8 cellular contexts compared by ENCODE assay signal in genomic region chr10:18660816-18661431, GRCh38. TPM values are rescaled to one million over a fixed set of nuclear protein-coding genes. Genes with fewer than 3 reads are reported as not detected.
A peak's percentile ranks its signal among the peaks of the same experiment; 100 is the strongest.
DNase-seq lines count a peak whose midpoint lies in the region; ATAC-seq and TF ChIP-seq lines count a peak whose summit lies in the region.

No MANE protein-coding gene starts in this region.

- 75% methylated on average over 19 of the region's 19 CpGs for WGBS in SK-N-SH (ENCODE audit: low lambda C conversion rate)

- no peak for TF ChIP-seq EP300 in SK-N-SH (IDR thresholded peaks at IDR 0.05; ENCODE audit: borderline replicate concordance in 1 of 2, low read depth in 1 of 2, low read length in 1 of 2)

- no peak for TF ChIP-seq CTCF in SK-N-SH (IDR thresholded peaks at IDR 0.05)
- no peak for TF ChIP-seq CTCF in glutamatergic neuron (IDR thresholded peaks at IDR 0.05; ENCODE audit: partially characterized antibody, unreplicated experiment)

- peak overlapping the region in 1 of 2 experiments; percentile 99; a peak in 1 of 4 replicates for H3K27ac ChIP-seq in SK-N-SH (ENCODE audit: low read depth in 2 of 2, low read length in 1 of 2)
- H3K27ac ChIP-seq in skeletal muscle tissue (ENCODE audit: low read depth, low read length) = no peak overlapping the region

- no peaks in the 10 kb centered on the region for H3K36me3 ChIP-seq in SK-N-SH (replicated peaks in 1 of 2; ENCODE audit: control insufficient read depth in 1 of 2, insufficient read depth in 2 of 2, low read length in 1 of 2)
- no peaks in the 10 kb centered on the region for H3K36me3 ChIP-seq in skeletal muscle tissue (ENCODE audit: control insufficient read depth in 3 of 3, insufficient read depth in 3 of 3, low read length in 3 of 3)

- H3K9ac ChIP-seq in SK-N-SH (peak overlapping the region; percentile 96; the same call in 1 of the 2 replicates), skeletal muscle tissue (ENCODE audit: low read depth in 1 of 3, low read length in 3 of 3) (peak overlapping the region in 1 of 3 donors; percentile 98)

- H2AFZ ChIP-seq in SK-N-SH (ENCODE audit: low read depth) = no peak overlapping the region

- H3K9me3 ChIP-seq in SK-N-SH (no peaks in the 10 kb centered on the region), skeletal muscle tissue (ENCODE audit: control insufficient read depth in 3 of 3, low read length in 3 of 3) (no peaks in the 10 kb centered on the region)

- DNase-seq in SK-N-SH (no peak), glutamatergic neuron (no peak), cerebellum (ENCODE audit: low spot score) (no peak), GM19238 (ENCODE audit: insufficient read length, low spot score) (no peak)
- DNase-seq in activated CD4-positive, alpha-beta memory T cell treated with anti-CD3 and anti-CD28 coated beads for 36 hours = no peak

- peaks cover 15% of the 10 kb centered on the region for H3F3A ChIP-seq in SK-N-SH (replicated peaks; ENCODE audit: insufficient read depth)

- H3K4me3 Mint-ChIP-seq in activated CD4-positive, alpha-beta memory T cell treated with anti-CD3 and anti-CD28 coated beads for 36 hours = peak overlapping the region; percentile 74
- H3K4me3 Mint-ChIP-seq in glutamatergic neuron (ENCODE audit: unreplicated experiment) = peak overlapping the region; percentile 91

- no peak for TF ChIP-seq RAD21 in SK-N-SH (IDR thresholded peaks at IDR 0.05; ENCODE audit: low read length)

- H3K27me3 Mint-ChIP-seq in activated CD4-positive, alpha-beta memory T cell treated with anti-CD3 and anti-CD28 coated beads for 36 hours = no peaks in the 10 kb centered on the region
- H3K27me3 Mint-ChIP-seq in glutamatergic neuron (ENCODE audit: unreplicated experiment) = peaks cover 10% of the 10 kb centered on the region

- peak overlapping the region; percentile 94 for H3K4me2 ChIP-seq in SK-N-SH

- POLR2A ChIA-PET in SK-N-SH (lab: Yijun Ruan, JAX) = no interaction called here
- POLR2A ChIA-PET in activated CD4-positive, alpha-beta memory T cell treated with anti-CD3 and anti-CD28 coated beads for 36 hours (lab: Charles Lee) = no interaction called here

- intact Hi-C loops in activated CD4-positive, alpha-beta memory T cell treated with anti-CD3 and anti-CD28 coated beads for 36 hours (cut with micrococcal nuclease) = no loop called here

- no peaks in the 10 kb centered on the region for H3K9me3 Mint-ChIP-seq in activated CD4-positive, alpha-beta memory T cell treated with anti-CD3 and anti-CD28 coated beads for 36 hours
- H3K9me3 Mint-ChIP-seq in glutamatergic neuron (ENCODE audit: unreplicated experiment) = peaks cover 8% of the 10 kb centered on the region

- H4K20me1 ChIP-seq in SK-N-SH (ENCODE audit: insufficient read depth) = peaks cover 39% of the 10 kb centered on the region

- no peak for ATAC-seq in SK-N-SH treated with all-trans-retinoic acid at 6 μM for 48 hours
- ATAC-seq in GM21447 (IDR thresholded peaks at IDR 0.05; ENCODE audit: unreplicated experiment) = no peak

- peaks cover 42% of the 10 kb centered on the region for H3K4me1 Mint-ChIP-seq in activated CD4-positive, alpha-beta memory T cell treated with anti-CD3 and anti-CD28 coated beads for 36 hours (ENCODE audit: low read depth)
- peaks cover 18% of the 10 kb centered on the region for H3K4me1 Mint-ChIP-seq in glutamatergic neuron (ENCODE audit: low read depth, unreplicated experiment)

- peak overlapping the region; percentile 89 to 98; a peak in 3 of 4 replicates for H3K4me3 ChIP-seq in SK-N-SH (ENCODE audit: low read depth in 2 of 2, low read length in 1 of 2)
- peak overlapping the region in 2 of 3 donors; percentile 95 to 98 for H3K4me3 ChIP-seq in skeletal muscle tissue (ENCODE audit: low read length in 3 of 3)

- H3K36me3 Mint-ChIP-seq in activated CD4-positive, alpha-beta memory T cell treated with anti-CD3 and anti-CD28 coated beads for 36 hours = peaks cover 18% of the 10 kb centered on the region
- no peaks in the 10 kb centered on the region for H3K36me3 Mint-ChIP-seq in glutamatergic neuron (ENCODE audit: unreplicated experiment)

- CTCF ChIA-PET in SK-N-SH (lab: Yijun Ruan, JAX) = no interaction called here
- CTCF ChIA-PET in activated CD4-positive, alpha-beta memory T cell treated with anti-CD3 and anti-CD28 coated beads for 36 hours (lab: Charles Lee) = no interaction called here

- no peaks in the 10 kb centered on the region for H3K27me3 ChIP-seq in SK-N-SH (ENCODE audit: insufficient read depth)
- no peaks in the 10 kb centered on the region for H3K27me3 ChIP-seq in skeletal muscle tissue (ENCODE audit: control insufficient read depth in 3 of 3, insufficient read depth in 3 of 3, low read length in 3 of 3)

- H3K79me2 ChIP-seq in SK-N-SH (ENCODE audit: insufficient read depth) = peaks cover 71% of the 10 kb centered on the region

- peak overlapping the region; percentile 53 for H3K27ac Mint-ChIP-seq in activated CD4-positive, alpha-beta memory T cell treated with anti-CD3 and anti-CD28 coated beads for 36 hours
- peak overlapping the region; percentile 49 for H3K27ac Mint-ChIP-seq in glutamatergic neuron (ENCODE audit: unreplicated experiment)

- no peaks in the 10 kb centered on the region for H3K9me2 ChIP-seq in SK-N-SH

- H3K4me1 ChIP-seq in SK-N-SH (ENCODE audit: control insufficient read depth in 1 of 2, insufficient read depth in 2 of 2, low read depth in 1 of 2, low read length in 1 of 2) (peaks cover 11 to 17% of the 10 kb centered on the region in 2 experiments), skeletal muscle tissue (ENCODE audit: control insufficient read depth in 3 of 3, insufficient read depth in 3 of 3, low read length in 3 of 3) (peaks cover 4 to 28% (median 12%) of the 10 kb centered on the region in 3 donors)

TF ChIP-seq in SK-N-SH, 30 proteins besides CTCF, POLR2A, EP300 and RAD21:
- TF ChIP-seq ZBTB33 (IDR thresholded peaks at IDR 0.05; ENCODE audit: borderline replicate concordance, low read depth) = no peak
- TF ChIP-seq USF1 (IDR thresholded peaks at IDR 0.05; ENCODE audit: borderline replicate concordance, low read depth) = no peak
- no peak for TF ChIP-seq YY1 (IDR thresholded peaks at IDR 0.05; ENCODE audit: low read depth)

TF ChIP-seq in SK-N-SH treated with all-trans-retinoic acid at 6 μM for 48 hours, 23 proteins besides CTCF, POLR2A, EP300 and RAD21 (continues in another document):
- TF ChIP-seq TOX (CRISPR knock-in tag; IDR thresholded peaks at IDR 0.05; ENCODE audit: borderline replicate concordance) (no peak), OSR1 (CRISPR knock-in tag; IDR thresholded peaks at IDR 0.05) (no peak), ZNF565 (CRISPR knock-in tag; conservative IDR thresholded peaks at IDR 0.05; ENCODE audit: low read depth) (no peak), ZNF70 (CRISPR knock-in tag; IDR thresholded peaks at IDR 0.05) (no peak), POU6F1 (CRISPR knock-in tag; IDR thresholded peaks at IDR 0.05; ENCODE audit: borderline replicate concordance, low read depth) (no peak), CSDC2 (CRISPR knock-in tag; IDR thresholded peaks at IDR 0.05) (no peak), ZNF8 (CRISPR knock-in tag; IDR thresholded peaks at IDR 0.05) (no peak), SNAI2 (CRISPR knock-in tag; IDR thresholded peaks at IDR 0.05) (no peak), ISL1 (CRISPR knock-in tag; IDR thresholded peaks at IDR 0.05) (no peak), CSRNP3 (CRISPR knock-in tag; IDR thresholded peaks at IDR 0.05) (no peak), ZC3H10 (CRISPR knock-in tag; IDR thresholded peaks at IDR 0.05) (no peak), PPARA (CRISPR knock-in tag; IDR thresholded peaks at IDR 0.05; ENCODE audit: borderline replicate concordance) (no peak), TCF4 (CRISPR knock-in tag; IDR thresholded peaks at IDR 0.05; ENCODE audit: borderline replicate concordance) (no peak)

RNA-seq across cellular contexts. Expression of gene ARL5B, which starts 1.7 kb away (rescaled TPM):
- 4.9 and 6.6 TPM in 2 replicates for polyA plus RNA-seq in SK-N-SH (2012; rRNA removed)
- polyA plus RNA-seq in SK-N-SH (2012; cell fraction: cytosol; rRNA removed) = 6.1 and 8.5 TPM in 2 replicates
- polyA plus RNA-seq in SK-N-SH (2012; cell fraction: nucleus; rRNA removed) = 6.2 and 19.5 TPM in 2 replicates
- 10 to 100 TPM; 16.2 to 16.3 TPM for total RNA-seq in activated CD4-positive, alpha-beta memory T cell treated with anti-CD3 and anti-CD28 coated beads for 36 hours
- total RNA-seq in glutamatergic neuron (ENCODE audit: unreplicated experiment) = 41.4 TPM
- 16.7 TPM for total RNA-seq in skeletal muscle tissue
- total RNA-seq in cerebellum = 65.8 TPM

RNA-seq across cellular contexts. Expression of gene NSUN6, which starts 9.5 kb away (rescaled TPM):
- polyA plus RNA-seq in SK-N-SH (2012; rRNA removed) = 5.3 and 7.8 TPM in 2 replicates
- polyA plus RNA-seq in SK-N-SH (2012; cell fraction: cytosol; rRNA removed) = 5.7 and 6.6 TPM in 2 replicates
- 8.7 and 16.3 TPM in 2 replicates for polyA plus RNA-seq in SK-N-SH (2012; cell fraction: nucleus; rRNA removed)
- total RNA-seq in activated CD4-positive, alpha-beta memory T cell treated with anti-CD3 and anti-CD28 coated beads for 36 hours = 10 to 100 TPM; 12.6 to 15.0 TPM
- total RNA-seq in glutamatergic neuron (ENCODE audit: unreplicated experiment) = 20.7 TPM
- total RNA-seq in skeletal muscle tissue = 14.6 TPM
- 34.5 TPM for total RNA-seq in cerebellum
